In genomic region chr17:72514888-72515287, GRCh38 we compare ENCODE assay signal across 10 cellular contexts.
DNase-seq lines count a peak whose midpoint lies in the region; ATAC-seq, FAIRE-seq and TF ChIP-seq lines count a peak whose summit lies in the region.
"Had no signal": no experiment of that assay in that cellular context is flagged by ENCODE, and none has a peak within 500 bp of the region (broad histone marks: within the 10 kb centered on the region; RNA-seq: fewer than 3 reads in every experiment).

No MANE protein-coding gene starts in this region.

- no peak for TF ChIP-seq EP300 in stomach (IDR thresholded peaks at IDR 0.05)

- H4K8ac ChIP-seq in IMR-90 (ENCODE audit: low read depth in 2 of 2, low read length in 2 of 2): peak overlapping the region; percentile 37 to 93

- H2BK20ac ChIP-seq in IMR-90 (ENCODE audit: low read depth, low read length): peak overlapping the region; percentile 91

- H2BK120ac ChIP-seq in IMR-90 (ENCODE audit: low read depth, low read length): peak overlapping the region; percentile 96

- no peak for FAIRE-seq in GM19239 (lab: Jason Lieb, UNC)
- FAIRE-seq: frontal cortex had no signal

- H3K9me3 ChIP-seq in IMR-90 (ENCODE audit: control insufficient read depth, insufficient read depth, low read length) (no peaks in the 10 kb centered on the region), body of pancreas (no peaks in the 10 kb centered on the region), stomach (no peaks in the 10 kb centered on the region), mucosa of descending colon (no peaks in the 10 kb centered on the region)

- peak overlapping the region; percentile 76; the same call in 1 of the 2 replicates for H3K56ac ChIP-seq in IMR-90 (ENCODE audit: extremely low read depth, insufficient read depth, low read length)

- ATAC-seq in IMR-90 (ENCODE audit: low read depth): peak; percentile 82
- no peak for ATAC-seq in body of pancreas
- no peak for ATAC-seq in mucosa of descending colon
- no peak for ATAC-seq in stimulated activated naive CD8-positive, alpha-beta T cell treated with anti-CD3 and anti-CD28 coated beads, Interleukin-15, Interleukin-2, amounts not matched to agents 100 U/mL and 50 U/mL, for 24 hours

- DNase-seq in IMR-90: peak; percentile 86
- DNase-seq in body of pancreas: peak in 3 of 4 donors; percentile 46 to 57 (median 57)
- DNase-seq in hepatic stellate cell (ENCODE audit: low spot score): peak; percentile 15
- no peak for DNase-seq in stomach
- DNase-seq in mucosa of descending colon: no peak
- DNase-seq in stimulated activated naive CD8-positive, alpha-beta T cell treated with anti-CD3 and anti-CD28 coated beads, Interleukin-15, Interleukin-2, amounts not matched to agents 100 U/mL and 50 U/mL, for 24 hours: no peak
- no peak for DNase-seq in GM19239 (ENCODE audit: insufficient read length, low spot score)
- no peak for DNase-seq in KBM-7
- DNase-seq: stimulated activated CD4-positive, alpha-beta T cell treated with anti-CD3 and anti-CD28 coated beads, Interleukin-2, amount 100 ng/mL, for 24 hours had no signal

- intact Hi-C loops in IMR-90 (cut with micrococcal nuclease): no loop called here
- intact Hi-C loops in body of pancreas (cut with DNase I): no loop called here
- intact Hi-C loops in stomach (cut with DNase I; ENCODE audit: low total_unique reads): no loop called here
- intact Hi-C loops in mucosa of descending colon (cut with DNase I, micrococcal nuclease): no loop called here

- H3K18ac ChIP-seq in IMR-90 (ENCODE audit: low read depth, low read length): peak overlapping the region; percentile 84

- peak overlapping the region; percentile 87 for H3K4me2 ChIP-seq in IMR-90 (ENCODE audit: low read depth, low read length)

- peak overlapping the region; percentile 86 for H4K5ac ChIP-seq in IMR-90 (ENCODE audit: low read depth, low read length)

- peak overlapping the region; percentile 89 for H3K27ac ChIP-seq in IMR-90 (ENCODE audit: insufficient read depth, low read length)
- H3K27ac ChIP-seq in body of pancreas: peak overlapping the region; percentile 49 to 96 (median 90)
- H3K27ac ChIP-seq in stomach: peak overlapping the region; percentile 59 to 81 (median 71)

- CTCF ChIA-PET in IMR-90 (lab: Yijun Ruan, JAX): no interaction called here

- H3K4me1 ChIP-seq in IMR-90 (ENCODE audit: control insufficient read depth, insufficient read depth, low read length) (peaks cover 29% of the 10 kb centered on the region), body of pancreas (peaks cover 76% of the 10 kb centered on the region), stomach (peaks cover 57 to 87% (median 69%) of the 10 kb centered on the region in 4 donors), mucosa of descending colon (ENCODE audit: low read depth) (peaks cover 29% of the 10 kb centered on the region)

- peak overlapping the region; percentile 60; the same call in 2 of the 3 replicates for H2BK15ac ChIP-seq in IMR-90 (ENCODE audit: low read depth, low read length)

- H4K91ac ChIP-seq in IMR-90 (ENCODE audit: insufficient read depth, low read depth, low read length): peak overlapping the region; percentile 58

- in situ Hi-C loops in IMR-90 (cut with MboI; ENCODE audit: low sequenced_read_pairs) (no loop called here), KBM-7 (cut with MboI; ENCODE audit: low pct_unique_long_range_greater_than_20kb, low sequenced_read_pairs) (no loop called here)

- TF ChIP-seq POLR2A in IMR-90 (IDR thresholded peaks at IDR 0.05; ENCODE audit: low read depth, low read length) (no peak), body of pancreas (IDR thresholded peaks at IDR 0.05) (no peak), stomach (IDR thresholded peaks at IDR 0.05) (no peak)

- H3K36me3 ChIP-seq in IMR-90 (ENCODE audit: control insufficient read depth, insufficient read depth, low read length) (no peaks in the 10 kb centered on the region), body of pancreas (replicated peaks in 1 of 2; ENCODE audit: insufficient read depth in 1 of 2, low read depth in 2 of 2) (no peaks in the 10 kb centered on the region), stomach (no peaks in the 10 kb centered on the region), mucosa of descending colon (ENCODE audit: low read depth) (no peaks in the 10 kb centered on the region)

- no peak for TF ChIP-seq RAD21 in IMR-90 (IDR thresholded peaks at IDR 0.05; ENCODE audit: low read length)

- H3K9ac ChIP-seq in IMR-90 (ENCODE audit: low read depth, low read length): peak overlapping the region; percentile 70

- H3K79me1 ChIP-seq in IMR-90 (ENCODE audit: low read depth in 1 of 2, low read length in 2 of 2): peaks cover 23 to 85% of the 10 kb centered on the region in 2 experiments; a peak in 3 of 4 replicates

- H3K4ac ChIP-seq in IMR-90 (ENCODE audit: low read depth, low read length): peak overlapping the region; percentile 93

- H3K23ac ChIP-seq in IMR-90 (ENCODE audit: low read depth, low read length): peak overlapping the region; percentile 93; the same call in 1 of the 2 replicates

- H2AFZ ChIP-seq in IMR-90 (replicated peaks; ENCODE audit: low read length, poor library complexity): peak overlapping the region; percentile 93

- H2BK5ac ChIP-seq in IMR-90 (ENCODE audit: low read depth, low read length, poor library complexity, severe bottlenecking): peak overlapping the region; percentile 74

- peak overlapping the region; percentile 92 for H3K14ac ChIP-seq in IMR-90 (replicated peaks; ENCODE audit: low read depth, low read length)

- BruUV-seq in IMR-90 (replicated peaks; lab: Mats Ljungman, UMichigan): no TSS peak

- peak overlapping the region; percentile 4 for H2AK9ac ChIP-seq in IMR-90 (replicated peaks; ENCODE audit: low read depth, low read length, poor library complexity)

- H4K20me1 ChIP-seq in IMR-90 (ENCODE audit: insufficient read depth, low read length): no peaks in the 10 kb centered on the region; the same call in none of the 2 replicates

- dilution Hi-C loops in IMR-90 (cut with HindIII; ENCODE audit: low sequenced_read_pairs, unreplicated experiment): no loop called here

- H2AK5ac ChIP-seq in IMR-90 (ENCODE audit: low read depth, low read length): peak overlapping the region; percentile 69

- H3K4me3 ChIP-seq in IMR-90 (ENCODE audit: insufficient read depth, low read depth, low read length): no peak overlapping the region
- no peak overlapping the region for H3K4me3 ChIP-seq in body of pancreas
- H3K4me3 ChIP-seq in stomach: no peak overlapping the region
- no peak overlapping the region for H3K4me3 ChIP-seq in mucosa of descending colon

- POLR2A ChIA-PET in IMR-90 (lab: Charles Lee; ENCODE audit: unreplicated experiment): no interaction called here

- H3K9me1 ChIP-seq in IMR-90 (ENCODE audit: insufficient read depth, low read length): peaks cover 23% of the 10 kb centered on the region

- WGBS in IMR-90 (ENCODE audit: extremely low coverage in 2 of 2, insufficient read length in 1 of 2), 2 experiments: 86% methylated on average over 1 of the region's 6 CpGs; no CpG with 5 or more reads in 1 of the 2 experiments
- WGBS in body of pancreas, 2 donors: 45 to 52% methylated on average over 4 to 6 of the region's 6 CpGs
- 36 to 61% (median 43%) methylated on average over 6 of the region's 6 CpGs for WGBS in stomach, 5 donors

- TF ChIP-seq CTCF in IMR-90 (conservative IDR thresholded peaks at IDR 0.05; ENCODE audit: low read depth, low read length) (no peak), body of pancreas (IDR thresholded peaks at IDR 0.05) (no peak), stomach (IDR thresholded peaks at IDR 0.05) (no peak), mucosa of descending colon (IDR thresholded peaks at IDR 0.05) (no peak)

- no peaks in the 10 kb centered on the region for H3K27me3 ChIP-seq in IMR-90 (ENCODE audit: control insufficient read depth, insufficient read depth, low read length)
- H3K27me3 ChIP-seq in body of pancreas: no peaks in the 10 kb centered on the region
- H3K27me3 ChIP-seq in stomach: peaks cover 0 to 2% (median 0%) of the 10 kb centered on the region in 3 donors

TF ChIP-seq in IMR-90, 13 proteins besides CTCF, POLR2A, EP300 and RAD21:
- no peak for TF ChIP-seq CHD1 (IDR thresholded peaks at IDR 0.05; ENCODE audit: low read depth, low read length)
- peak; percentile 26; the same call in 1 of the 2 replicates for TF ChIP-seq MAZ (IDR thresholded peaks at IDR 0.05; ENCODE audit: borderline replicate concordance, low read depth, low read length)
- no peak for TF ChIP-seq RFX5 (IDR thresholded peaks at IDR 0.05; ENCODE audit: low read depth, low read length)

Comparison
In these comparisons a context has a peak if more than half of its experiments do, and no peak if none do; other contexts are left out.
1. DNase-seq: peak in IMR-90 (single experiment), body of pancreas (3 of 4) and hepatic stellate cell (single experiment); none in stomach (single experiment), mucosa of descending colon (0 of 3), stimulated activated naive CD8-positive, alpha-beta T cell treated with anti-CD3 and anti-CD28 coated beads, Interleukin-15, Interleukin-2, amounts not matched to agents 100 U/mL and 50 U/mL, for 24 hours (single experiment), GM19239 (single experiment) and KBM-7 (single experiment).
2. Peak in every context shown above with its lines, with median percentiles within 50 percentile points of each other: H3K27ac ChIP-seq.